ENCODE assay signal across 17 cellular contexts in the genomic region with DNA sequence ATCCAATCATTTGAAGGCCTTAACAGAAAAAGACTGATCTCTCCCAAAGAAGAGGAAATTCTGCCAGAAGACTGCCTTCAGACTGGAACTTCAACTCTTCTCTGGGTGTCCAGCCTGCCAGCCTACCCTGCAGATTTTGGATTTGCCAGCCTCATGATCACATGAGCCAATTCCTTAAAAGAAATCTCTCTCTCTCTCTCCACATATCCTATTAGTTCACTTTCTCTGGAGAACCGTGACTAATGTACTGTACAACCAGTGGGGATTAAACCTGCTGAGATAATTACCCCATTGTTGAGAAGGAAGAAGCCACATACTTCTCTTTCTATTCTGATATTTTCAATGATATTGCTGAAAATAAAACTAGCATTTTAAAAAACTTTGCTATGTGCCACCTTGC.
"Had no signal": no experiment of that assay in that cellular context is flagged by ENCODE, and none has a peak within 500 bp of the region (broad histone marks: within the 10 kb centered on the region; RNA-seq: fewer than 3 reads in every experiment).

No MANE protein-coding gene starts in this region.

- DNase-seq: colonic mucosa; effector CD4-positive, alpha-beta T cell; heart left ventricle; hippocampal formation; left colon; left ventricle myocardium superior; mesendoderm; right lobe of liver; stimulated activated CD4-positive, alpha-beta T cell treated with anti-CD3 and anti-CD28 coated beads, Interleukin-4, amount 100 ng/mL, for 1 hour; tibial artery; upper lobe of left lung; uterus had no signal

- H3K36me3 ChIP-seq: colonic mucosa, heart left ventricle, prostate gland, right lobe of liver, tibial artery, upper lobe of left lung, uterus had no signal

- H3K4me3 Mint-ChIP-seq: natural killer cell treated with Interleukin-12 subunit alpha and Interleukin-12 subunit beta and Interleukin-15 and Interleukin-18, amount 100 ng/mL, for 72 hours; stimulated activated memory B cell treated with anti-CD40 and anti-IgM and Interleukin-4, amounts not matched to agents 10 μg/mL and 1 μg/mL and 100 μg/mL, for 72 hours; stimulated activated naive CD8-positive, alpha-beta T cell treated with anti-CD3 and anti-CD28 coated beads, Interleukin-15, Interleukin-2, amounts not matched to agents 100 ng/mL and 50 ng/mL, for 24 hours had no signal

- H3K9me3 Mint-ChIP-seq: natural killer cell treated with Interleukin-12 subunit alpha and Interleukin-12 subunit beta and Interleukin-15 and Interleukin-18, amount 100 ng/mL, for 72 hours; stimulated activated memory B cell treated with anti-CD40 and anti-IgM and Interleukin-4, amounts not matched to agents 10 μg/mL and 1 μg/mL and 100 μg/mL, for 72 hours; stimulated activated naive CD8-positive, alpha-beta T cell treated with anti-CD3 and anti-CD28 coated beads, Interleukin-15, Interleukin-2, amounts not matched to agents 100 ng/mL and 50 ng/mL, for 24 hours had no signal

- H3K27ac Mint-ChIP-seq: natural killer cell treated with Interleukin-12 subunit alpha and Interleukin-12 subunit beta and Interleukin-15 and Interleukin-18, amount 100 ng/mL, for 72 hours; stimulated activated memory B cell treated with anti-CD40 and anti-IgM and Interleukin-4, amounts not matched to agents 10 μg/mL and 1 μg/mL and 100 μg/mL, for 72 hours; stimulated activated naive CD8-positive, alpha-beta T cell treated with anti-CD3 and anti-CD28 coated beads, Interleukin-15, Interleukin-2, amounts not matched to agents 100 ng/mL and 50 ng/mL, for 24 hours had no signal

- H3K27me3 ChIP-seq: colonic mucosa, heart left ventricle, right lobe of liver, tibial artery, upper lobe of left lung, uterus had no signal

- H3K4me1 ChIP-seq: colonic mucosa, heart left ventricle, parathyroid adenoma, prostate gland, right lobe of liver, tibial artery, upper lobe of left lung, uterus had no signal

- H3K4me3 ChIP-seq: colonic mucosa, heart left ventricle, prostate gland, right lobe of liver, tibial artery, upper lobe of left lung, uterus had no signal

- H3K27ac ChIP-seq: colonic mucosa, heart left ventricle, parathyroid adenoma, prostate gland, right lobe of liver, tibial artery, upper lobe of left lung, uterus had no signal

- H3K36me3 Mint-ChIP-seq: natural killer cell treated with Interleukin-12 subunit alpha and Interleukin-12 subunit beta and Interleukin-15 and Interleukin-18, amount 100 ng/mL, for 72 hours; stimulated activated memory B cell treated with anti-CD40 and anti-IgM and Interleukin-4, amounts not matched to agents 10 μg/mL and 1 μg/mL and 100 μg/mL, for 72 hours had no signal

- H3K27me3 Mint-ChIP-seq: natural killer cell treated with Interleukin-12 subunit alpha and Interleukin-12 subunit beta and Interleukin-15 and Interleukin-18, amount 100 ng/mL, for 72 hours; stimulated activated memory B cell treated with anti-CD40 and anti-IgM and Interleukin-4, amounts not matched to agents 10 μg/mL and 1 μg/mL and 100 μg/mL, for 72 hours; stimulated activated naive CD8-positive, alpha-beta T cell treated with anti-CD3 and anti-CD28 coated beads, Interleukin-15, Interleukin-2, amounts not matched to agents 100 ng/mL and 50 ng/mL, for 24 hours had no signal

- ATAC-seq: heart left ventricle; left colon; left ventricle myocardium superior; natural killer cell treated with Interleukin-12 subunit alpha and Interleukin-12 subunit beta and Interleukin-15 and Interleukin-18, amount 100 ng/mL, for 72 hours; right lobe of liver; stimulated activated memory B cell treated with anti-CD40 and anti-IgM and Interleukin-4, amounts not matched to agents 10 μg/mL and 1 μg/mL and 100 μg/mL, for 72 hours had no signal

- H3K9me3 ChIP-seq: colonic mucosa, heart left ventricle, prostate gland, right lobe of liver, tibial artery, upper lobe of left lung, uterus had no signal

- H3K4me1 Mint-ChIP-seq: stimulated activated memory B cell treated with anti-CD40 and anti-IgM and Interleukin-4, amounts not matched to agents 10 μg/mL and 1 μg/mL and 100 μg/mL, for 72 hours had no signal
